23 cellular contexts compared by ENCODE assay signal in genomic region chr17:76667356-76667755, GRCh38. TPM values are rescaled to one million over a fixed set of nuclear protein-coding genes. Genes with fewer than 3 reads are reported as not detected.
"Had no signal": no experiment of that assay in that cellular context is flagged by ENCODE, and none has a peak within 500 bp of the region (broad histone marks: within the 10 kb centered on the region; RNA-seq: fewer than 3 reads in every experiment).

No MANE protein-coding gene starts in this region.

- H3K9me3 ChIP-seq: body of pancreas, esophagus muscularis mucosa, gastrocnemius medialis, lower lobe of right lung, pancreas, thoracic aorta had no signal

- DNase-seq: activated CD4-positive, alpha-beta T cell treated with anti-CD3 and anti-CD28 coated beads, Interleukin-2, amount 50 U/mL, for 1 hour; activated CD4-positive, CD25-positive, alpha-beta regulatory T cell treated with anti-CD3 and anti-CD28 coated beads, Interleukin-2, amount 50 U/mL, for 72 hours; activated CD8-positive, alpha-beta T cell treated with anti-CD3 and anti-CD28 coated beads, Interleukin-2, amount 10 ng/mL, durations not matched to agents 7 days and 5 days; activated gamma-delta T cell treated with Interleukin-2 at 50 U/mL for 16 hours; activated T-cell treated with anti-CD3 and anti-CD28 coated beads, Interleukin-2, amount 50 U/mL, for 1 hour; anterior cingulate cortex; body of pancreas; central memory CD4-positive, alpha-beta T cell; effector memory CD4-positive, alpha-beta T cell; gastrocnemius medialis; head of caudate nucleus; lower lobe of right lung; naive B cell; pancreas; stimulated activated CD4-positive, alpha-beta T cell treated with anti-CD3 and anti-CD28 coated beads, Interleukin-4, amount 100 ng/mL, for 1 hour; stimulated activated naive CD4-positive, alpha-beta T cell; T-cell; WERI-Rb-1 had no signal

- ATAC-seq: activated CD8-positive, alpha-beta T cell treated with anti-CD3 and anti-CD28 coated beads, Interleukin-2, amount 10 ng/mL, durations not matched to agents 7 days and 5 days; body of pancreas; gastrocnemius medialis; lower lobe of right lung; pancreas; T-cell had no signal

- H3K36me3 ChIP-seq: esophagus muscularis mucosa, gastrocnemius medialis, lower lobe of right lung, pancreas, thoracic aorta, WERI-Rb-1 had no signal

- H3K4me3 ChIP-seq: body of pancreas, esophagus muscularis mucosa, gastrocnemius medialis, lower lobe of right lung, pancreas, thoracic aorta had no signal

- H3K27ac ChIP-seq: body of pancreas, esophagus muscularis mucosa, gastrocnemius medialis, lower lobe of right lung, pancreas, thoracic aorta, WERI-Rb-1 had no signal

- FAIRE-seq: kidney, pancreas, TTC549 had no signal

- H3K27me3 ChIP-seq: body of pancreas, gastrocnemius medialis, pancreas had no signal

RNA-seq across cellular contexts. Expression of gene ST6GALNAC1, which starts 23.8 kb away (rescaled TPM):
- total RNA-seq: activated CD8-positive, alpha-beta T cell treated with anti-CD3 and anti-CD28 coated beads, Interleukin-2, amount 10 ng/mL, durations not matched to agents 7 days and 5 days; dermis microvascular lymphatic vessel endothelial cell had no signal
